Comparison of ENCODE assay signal across 18 cellular contexts in the genomic region with DNA sequence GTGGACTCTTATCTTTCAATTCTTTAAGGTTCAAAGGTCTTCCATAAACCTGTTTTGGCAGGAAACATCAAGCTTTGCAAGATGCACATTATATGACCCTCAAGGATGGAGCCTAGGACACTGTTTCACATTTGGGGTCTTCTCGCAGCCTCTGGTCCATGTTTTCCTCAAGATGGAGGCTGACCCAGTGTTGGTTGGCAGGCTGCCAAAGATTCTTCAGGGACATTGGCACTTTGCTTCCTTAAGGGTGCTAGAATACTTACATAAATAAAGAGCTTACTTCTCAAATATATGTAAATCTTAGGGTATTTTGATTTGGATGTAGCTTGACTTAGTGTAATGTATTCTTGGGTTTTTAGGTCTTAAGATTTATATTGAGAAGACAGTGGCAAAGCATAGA. TPM values are rescaled to one million over a fixed set of nuclear protein-coding genes. Genes with fewer than 3 reads are reported as not detected.
A peak's percentile ranks its signal among the peaks of the same experiment; 100 is the strongest.
DNase-seq lines count a peak whose midpoint lies in the region; ATAC-seq, FAIRE-seq and TF ChIP-seq lines count a peak whose summit lies in the region.
"Had no signal": no experiment of that assay in that cellular context is flagged by ENCODE, and none has a peak within 500 bp of the region (broad histone marks: within the 10 kb centered on the region; RNA-seq: fewer than 3 reads in every experiment).

No MANE protein-coding gene starts in this region.

- FAIRE-seq in HepG2 (lab: Jason Lieb, UNC) (no peak), K562 (lab: Jason Lieb, UNC) (no peak)
- FAIRE-seq: H1, HTR-8/SVneo had no signal

- TF ChIP-seq EP300 in HepG2 (IDR thresholded peaks at IDR 0.05; ENCODE audit: low read depth in 2 of 2, low read length in 2 of 2) (no peak), HepG2 (CRISPR knock-in tag; IDR thresholded peaks at IDR 0.05; ENCODE audit: borderline replicate concordance) (no peak), K562 (IDR thresholded peaks at IDR 0.05; ENCODE audit: low read length) (no peak), transverse colon (IDR thresholded peaks at IDR 0.05; ENCODE audit: low read depth) (no peak)

- H3K4me3 ChIP-seq in HepG2 (replicated peaks in 1 of 3; ENCODE audit: insufficient read depth in 1 of 3, low read depth in 2 of 3, low read length in 3 of 3) = no peak overlapping the region
- H3K4me3 ChIP-seq in right lobe of liver = no peak overlapping the region
- H3K4me3 ChIP-seq in K562 = no peak overlapping the region
- no peak overlapping the region for H3K4me3 ChIP-seq in transverse colon
- H3K4me3 ChIP-seq: BLaER1 had no signal

- no peak overlapping the region for H3K4me2 ChIP-seq in HepG2 (ENCODE audit: low read depth, low read length)
- H3K4me2 ChIP-seq in K562 (ENCODE audit: insufficient read depth, low read length) = no peak overlapping the region
- H3K4me2 ChIP-seq: BLaER1 had no signal

- H3K9ac ChIP-seq in HepG2 (ENCODE audit: insufficient read depth, low read depth, low read length) (no peak overlapping the region), K562 (ENCODE audit: insufficient read depth in 1 of 2, low read depth in 2 of 2, low read length in 2 of 2) (no peak overlapping the region)
- H3K9ac ChIP-seq: BLaER1 had no signal

- in situ Hi-C loops in HepG2 (cut with HindIII; ENCODE audit: extremely low pct_ligation_motif_present, low pct_unique_long_range_greater_than_20kb) = no loop called here
- in situ Hi-C loops in K562 (cut with MboI) = no loop called here
- in situ Hi-C loops in transverse colon (cut with MboI; ENCODE audit: low pct_ligation_motif_present in 1 of 4, low pct_unique_long_range_greater_than_20kb in 1 of 4, low sequenced_read_pairs in 3 of 4) = no loop called here

- no peak overlapping the region for H3K27ac ChIP-seq in HepG2 (ENCODE audit: extremely low read length, insufficient read depth, low read length)
- no peak overlapping the region for H3K27ac ChIP-seq in right lobe of liver
- no peak overlapping the region for H3K27ac ChIP-seq in K562 (ENCODE audit: extremely low read depth, low read depth, low read length)
- no peak overlapping the region for H3K27ac ChIP-seq in transverse colon
- H3K27ac ChIP-seq: BLaER1, HL-60 had no signal

- WGBS in HepG2 (ENCODE audit: low lambda C conversion rate) = 67% methylated on average over 1 of the region's 1 CpG
- WGBS in right lobe of liver (ENCODE audit: insufficient coverage, low coverage, low lambda C conversion rate, missing lambda C conversion rate) = 100% methylated on average over 1 of the region's 1 CpG
- WGBS in K562 (ENCODE audit: insufficient coverage, low coverage, missing lambda C conversion rate) = 0% methylated on average over 1 of the region's 1 CpG
- WGBS in transverse colon (ENCODE audit: low coverage in 1 of 2), 2 donors = 88% methylated on average over 1 of the region's 1 CpG; no CpG with 5 or more reads in 1 of the 2 donors

- no peak overlapping the region for H2AFZ ChIP-seq in HepG2 (ENCODE audit: low read length)
- H2AFZ ChIP-seq in K562 (ENCODE audit: low read depth, low read length) = no peak overlapping the region

- POLR2A ChIA-PET in HepG2 (lab: Yijun Ruan, JAX) (no interaction called here), K562 (lab: Yijun Ruan, JAX) (no interaction called here)

- H4K20me1 ChIP-seq in HepG2 (ENCODE audit: insufficient read depth, low read length) = no peaks in the 10 kb centered on the region
- H4K20me1 ChIP-seq in K562 (replicated peaks; ENCODE audit: control insufficient read depth, insufficient read depth, low read length) = no peaks in the 10 kb centered on the region
- H4K20me1 ChIP-seq: BLaER1 had no signal

- CTCF ChIA-PET in HepG2 (lab: Yijun Ruan, JAX; ENCODE audit: low intra/inter-chr PET ratio, low total read pairs) (no interaction called here), K562 (lab: Yijun Ruan, JAX; ENCODE audit: low intra/inter-chr PET ratio) (no interaction called here)

- H3K79me2 ChIP-seq in HepG2 (ENCODE audit: insufficient read depth, low read length) (no peaks in the 10 kb centered on the region), K562 (ENCODE audit: control insufficient read depth, insufficient read depth, low read length) (no peaks in the 10 kb centered on the region)

- no peaks in the 10 kb centered on the region for H3K9me1 ChIP-seq in K562 (ENCODE audit: control insufficient read depth, insufficient read depth, low read length)

- TF ChIP-seq POLR2A in HepG2 (IDR thresholded peaks at IDR 0.05; ENCODE audit: insufficient read depth in 1 of 2, low read depth in 2 of 2, low read length in 2 of 2) = no peak
- no peak for TF ChIP-seq POLR2A in right lobe of liver (IDR thresholded peaks at IDR 0.05)
- no peak for TF ChIP-seq POLR2A in K562 (conservative IDR thresholded peaks at IDR 0.05)
- TF ChIP-seq POLR2A in transverse colon (IDR thresholded peaks at IDR 0.05) = no peak

- ATAC-seq in HepG2 (no peak), right lobe of liver (no peak), K562 (no peak), HG03378 (IDR thresholded peaks at IDR 0.05; ENCODE audit: unreplicated experiment) (no peak)

- peaks cover 0 to 7% of the 10 kb centered on the region in 2 experiments; a peak in 1 of 5 replicates for H3K27me3 ChIP-seq in HepG2 (ENCODE audit: control insufficient read depth in 1 of 2, insufficient read depth in 2 of 2, low read length in 2 of 2)
- no peaks in the 10 kb centered on the region for H3K27me3 ChIP-seq in right lobe of liver
- peaks cover 4 to 7% of the 10 kb centered on the region in 2 experiments; a peak in 3 of 5 replicates for H3K27me3 ChIP-seq in K562 (ENCODE audit: control insufficient read depth in 2 of 2, insufficient read depth in 2 of 2, low read length in 2 of 2)
- H3K27me3 ChIP-seq in transverse colon = no peaks in the 10 kb centered on the region
- H3K27me3 ChIP-seq: BLaER1 had no signal

- no peaks in the 10 kb centered on the region for H3K9me3 ChIP-seq in HepG2 (ENCODE audit: low read length)
- no peaks in the 10 kb centered on the region for H3K9me3 ChIP-seq in right lobe of liver
- no peaks in the 10 kb centered on the region for H3K9me3 ChIP-seq in K562 (replicated peaks; ENCODE audit: control insufficient read depth, insufficient read depth, low read depth, low read length)
- no peaks in the 10 kb centered on the region for H3K9me3 ChIP-seq in transverse colon

- H3K36me3 ChIP-seq in HepG2 (replicated peaks in 1 of 2; ENCODE audit: control insufficient read depth in 1 of 2, insufficient read depth in 2 of 2, low read length in 2 of 2) (no peaks in the 10 kb centered on the region), right lobe of liver (no peaks in the 10 kb centered on the region), K562 (ENCODE audit: control insufficient read depth, insufficient read depth, low read length) (no peaks in the 10 kb centered on the region), transverse colon (no peaks in the 10 kb centered on the region)
- H3K36me3 ChIP-seq: BLaER1 had no signal

- TF ChIP-seq RAD21 in HepG2 (CRISPR knock-in tag; IDR thresholded peaks at IDR 0.05) (no peak), K562 (CRISPR knock-in tag; conservative IDR thresholded peaks at IDR 0.05 in 1 of 2, IDR thresholded peaks at IDR 0.05 in 1 of 2) (no peak)

- BruUV-seq in HepG2 (replicated peaks; lab: Mats Ljungman, UMichigan) (no TSS peak), K562 (replicated peaks; lab: Mats Ljungman, UMichigan) (no TSS peak)

- DNase-seq in DMS53 (lab: John Stamatoyannopoulos, UW) (peak; percentile 14), DMS53 treated with DMSO at 0.1 percent for 48 hours (lab: John Stamatoyannopoulos, UW; ENCODE audit: unreplicated experiment) (no peak), HepG2 (ENCODE audit: low spot score) (no peak), right lobe of liver (no peak), K562 (ENCODE audit: extremely low read depth in 1 of 4, low spot score in 3 of 4) (no peak), transverse colon (peak; percentile 32), medulla oblongata (ENCODE audit: extremely low spot score) (no peak)
- DNase-seq: 8988T; CD4-positive, alpha-beta memory T cell; DMS79 treated with DMSO at 0.1 percent for 48 hours; GF-D8; H9; KG1 had no signal

- TF ChIP-seq CTCF in HepG2 (CRISPR knock-in tag; IDR thresholded peaks at IDR 0.05) = no peak
- no peak for TF ChIP-seq CTCF in right lobe of liver (IDR thresholded peaks at IDR 0.05)
- no peak for TF ChIP-seq CTCF in K562 (IDR thresholded peaks at IDR 0.05 in 2 of 3, conservative IDR thresholded peaks at IDR 0.05 in 1 of 3; ENCODE audit: insufficient read depth in 2 of 3, low read depth in 1 of 3, low read length in 3 of 3)
- TF ChIP-seq CTCF in transverse colon (IDR thresholded peaks at IDR 0.05) = no peak

- intact Hi-C loops in HepG2 (cut with micrococcal nuclease; ENCODE audit: unreplicated experiment) (no loop called here), right lobe of liver (cut with DNase I) (no loop called here), K562 (cut with micrococcal nuclease) (no loop called here), transverse colon (cut with DNase I; ENCODE audit: low total_unique reads) (no loop called here)

- H3K4me1 ChIP-seq in HepG2 (ENCODE audit: insufficient read depth, low read length) (no peaks in the 10 kb centered on the region), right lobe of liver (no peaks in the 10 kb centered on the region), K562 (replicated peaks in 1 of 2; ENCODE audit: control insufficient read depth in 2 of 2, insufficient read depth in 2 of 2, low read length in 2 of 2) (no peaks in the 10 kb centered on the region), transverse colon (peaks cover 0 to 17% (median 8%) of the 10 kb centered on the region in 4 donors)
- H3K4me1 ChIP-seq: BLaER1 had no signal

RNA-seq across cellular contexts. Expression of gene COG2, which starts 47.9 kb away (rescaled TPM):
- total RNA-seq in HepG2 (2016; rRNA removed; fragmentation: Illumina TruSeq; extraction: Trizol) (36.3 and 51.3 TPM in 2 replicates), right lobe of liver (10 to 100 TPM in 4 of 6 experiments, 1 to 10 TPM in 2; 9.0 to 18.7 (median 13.0) TPM), K562 (2014; rRNA removed) (40.2 and 51.7 TPM in 2 replicates), K562 (2014; rRNA removed; fragmentation: Illumina TruSeq; extraction: Trizol) (33.3 and 36.7 TPM in 2 replicates), K562 (2015; rRNA removed; fragmentation: Illumina TruSeq; extraction: Trizol) (33.5 and 34.8 TPM in 2 replicates), K562 (2021) (36.2 and 43.9 TPM in 2 replicates), transverse colon (10 to 100 TPM; 14.3 to 43.3 (median 29.2) TPM)
- 9.3 and 9.7 TPM in 2 replicates for total RNA-seq in HepG2 (2016; cell fraction: cytosol; rRNA removed; fragmentation: Illumina TruSeq; extraction: Trizol; ENCODE audit: low read depth)
- 36.8 and 53.0 TPM in 2 replicates for total RNA-seq in HepG2 (2016; cell fraction: insoluble cytoplasmic fraction; rRNA removed; fragmentation: Illumina TruSeq; extraction: Trizol)
- 14.3 and 14.7 TPM in 2 replicates for total RNA-seq in HepG2 (2016; cell fraction: membrane; rRNA removed; fragmentation: Illumina TruSeq; extraction: Trizol)
- total RNA-seq in HepG2 (2016; cell fraction: nucleus; rRNA removed; fragmentation: Illumina TruSeq; extraction: Trizol) = 27.7 and 28.8 TPM in 2 replicates
- polyA plus RNA-seq in HepG2 (2011; rRNA removed) (16.0 and 16.8 TPM in 2 replicates), K562 (2011; rRNA removed) (21.8 and 24.0 TPM in 2 replicates), K562 (2014; fragmentation: Illumina TruSeq; extraction: Trizol) (31.3 and 33.5 TPM in 2 replicates), K562 (2014; fragmentation: Nextera tagmentation; extraction: Ambion mirVana) (10 to 100 TPM; 22.0 to 31.3 TPM), K562 (2014; rRNA removed) (26.8 and 30.9 TPM in 2 replicates)
- 9.1 and 13.0 TPM in 2 replicates for polyA plus RNA-seq in HepG2 (2011; cell fraction: cytosol; rRNA removed)
- polyA plus RNA-seq in HepG2 (2011; cell fraction: nucleus; rRNA removed) = 19.2 and 23.7 TPM in 2 replicates
- 18.8 and 23.0 TPM in 2 replicates for polyA plus RNA-seq in HepG2 (2012)
- polyA plus RNA-seq in HepG2 (2016; cell fraction: cytosol; fragmentation: Illumina TruSeq; extraction: Trizol; ENCODE audit: low read depth) = 2.2 and 2.3 TPM in 2 replicates
- 38.6 and 41.2 TPM in 2 replicates for polyA plus RNA-seq in HepG2 (2016; cell fraction: insoluble cytoplasmic fraction; fragmentation: Illumina TruSeq; extraction: Trizol; ENCODE audit: low read depth)
- 5.1 and 5.8 TPM in 2 replicates for polyA plus RNA-seq in HepG2 (2016; cell fraction: membrane; fragmentation: Illumina TruSeq; extraction: Trizol; ENCODE audit: low read depth)
- polyA plus RNA-seq in HepG2 (2016; cell fraction: nucleus; fragmentation: Illumina TruSeq; extraction: Trizol; ENCODE audit: insufficient read depth, low read depth) = 33.5 and 36.2 TPM in 2 replicates
- 12.7 and 22.2 TPM in 2 replicates for polyA minus RNA-seq in HepG2 (2011; rRNA and poly(A)+ RNA removed; ENCODE audit: low replicate concordance)
- 15.1 and 16.5 TPM in 2 replicates for polyA minus RNA-seq in HepG2 (2011; cell fraction: cytosol; rRNA and poly(A)+ RNA removed)
- 34.5 and 52.2 TPM in 2 replicates for polyA minus RNA-seq in HepG2 (2011; cell fraction: nucleus; rRNA and poly(A)+ RNA removed)
- 23.5 and 49.3 TPM in 2 replicates for total RNA-seq in K562 (2011; cell fraction: chromatin; rRNA removed; ENCODE audit: low replicate concordance)
- 14.7 and 17.4 TPM in 2 replicates for total RNA-seq in K562 (2011; cell fraction: nucleolus; rRNA removed)
- total RNA-seq in K562 (2011; cell fraction: nucleoplasm; rRNA removed) = 22.7 and 32.1 TPM in 2 replicates
- polyA plus RNA-seq in K562 (2011; cell fraction: cytosol; rRNA removed) = 9.3 and 11.5 TPM in 2 replicates
- 35.5 and 37.9 TPM in 2 replicates for polyA plus RNA-seq in K562 (2011; cell fraction: nucleus; rRNA removed)
- 18.1 and 20.6 TPM in 2 replicates for polyA plus RNA-seq in K562 (2012)
- 33.3 and 34.4 TPM in 2 replicates for polyA minus RNA-seq in K562 (2011; rRNA and poly(A)+ RNA removed)
- 14.9 and 15.0 TPM in 2 replicates for polyA minus RNA-seq in K562 (2011; cell fraction: cytosol; rRNA and poly(A)+ RNA removed)
- 17.6 and 32.9 TPM in 2 replicates for polyA minus RNA-seq in K562 (2011; cell fraction: nucleus; rRNA and poly(A)+ RNA removed)

Comparison
In these comparisons a context has a peak if more than half of its experiments do, and no peak if none do; other contexts are left out.
1. DNase-seq: peak in DMS53 (single experiment) and transverse colon (single experiment); none in DMS53 treated with DMSO at 0.1 percent for 48 hours (single experiment), HepG2 (single experiment), right lobe of liver (0 of 3), K562 (0 of 4) and medulla oblongata (single experiment).